In genomic region chrX:28651186-28651585, GRCh38 we compare ENCODE assay signal across 30 cellular contexts.
"Had no signal": no experiment of that assay in that cellular context is flagged by ENCODE, and none has a peak within 500 bp of the region (broad histone marks: within the 10 kb centered on the region; RNA-seq: fewer than 3 reads in every experiment).

No MANE protein-coding gene starts in this region.

- H3K27ac ChIP-seq: left ventricle myocardium inferior, pancreas, prostate gland, skin epidermis, suprapubic skin, thoracic aorta, tibial artery, upper lobe of right lung had no signal

- H3K4me1 ChIP-seq: left ventricle myocardium inferior, pancreas, prostate gland, suprapubic skin, tibial artery, upper lobe of right lung had no signal

- H3K27me3 ChIP-seq: suprapubic skin, tibial artery, upper lobe of right lung had no signal

- DNase-seq: hippocampal formation; kidney glomerular epithelial cell; left cardiac atrium; left ventricle myocardium inferior; mesendoderm; naive B cell; natural killer cell; nephron progenitor cell; pancreas; posterior cingulate gyrus; retina; right cardiac atrium; stimulated activated CD4-positive, alpha-beta T cell treated with anti-CD3 and anti-CD28 coated beads, Interleukin-12 subunit alpha, Interleukin-12 subunit beta, amount 100 ng/mL, for 4 hours; stimulated activated CD4-positive, alpha-beta T cell treated with anti-CD3 and anti-CD28 coated beads, Interleukin-15, amount 100 ng/mL, for 24 hours; stimulated activated CD4-positive, alpha-beta T cell treated with anti-CD3 and anti-CD28 coated beads, Interleukin-2, amount 100 ng/mL, for 24 hours; stimulated activated CD4-positive, alpha-beta T cell treated with anti-CD3 and anti-CD28 coated beads, Interleukin-4, amount 100 ng/mL, for 1 hour; stimulated activated naive CD4-positive, alpha-beta T cell; tibial artery; trophoblast cell; upper lobe of right lung had no signal

- H3K27me3 Mint-ChIP-seq: naive B cell; stimulated activated naive CD8-positive, alpha-beta T cell treated with anti-CD3 and anti-CD28 coated beads, Interleukin-15, Interleukin-2, amounts not matched to agents 100 ng/mL and 50 ng/mL, for 24 hours had no signal

- H3K9me3 ChIP-seq: left ventricle myocardium inferior, pancreas, prostate gland, suprapubic skin, thoracic aorta, tibial artery, upper lobe of right lung had no signal

- H3K4me3 ChIP-seq: left ventricle myocardium inferior, lung, pancreas, prostate gland, skin epidermis, suprapubic skin, thoracic aorta, tibial artery, upper lobe of right lung had no signal

- H3K27ac Mint-ChIP-seq: mesothelial cell of epicardium; naive B cell; natural killer cell; nephron progenitor cell; stimulated activated effector memory CD8-positive, alpha-beta T cell treated with anti-CD3 and anti-CD28 coated beads, Interleukin-12 subunit alpha, Interleukin-12 subunit beta, amount 100 ng/mL, for 72 hours; stimulated activated naive CD8-positive, alpha-beta T cell treated with anti-CD3 and anti-CD28 coated beads, Interleukin-15, Interleukin-2, amounts not matched to agents 100 ng/mL and 50 ng/mL, for 24 hours had no signal

- H3K36me3 ChIP-seq: left ventricle myocardium inferior, pancreas, prostate gland, suprapubic skin, thoracic aorta, tibial artery, upper lobe of right lung had no signal

- FAIRE-seq: keratinocyte, urothelium cell line had no signal

- H3K4me1 Mint-ChIP-seq: mesothelial cell of epicardium; naive B cell; natural killer cell; stimulated activated effector memory CD8-positive, alpha-beta T cell treated with anti-CD3 and anti-CD28 coated beads, Interleukin-12 subunit alpha, Interleukin-12 subunit beta, amount 100 ng/mL, for 72 hours had no signal

- H3K36me3 Mint-ChIP-seq: naive B cell; natural killer cell; stimulated activated effector memory CD8-positive, alpha-beta T cell treated with anti-CD3 and anti-CD28 coated beads, Interleukin-12 subunit alpha, Interleukin-12 subunit beta, amount 100 ng/mL, for 72 hours had no signal

- H3K4me3 Mint-ChIP-seq: mesothelial cell of epicardium; naive B cell; natural killer cell; nephron progenitor cell; stimulated activated effector memory CD8-positive, alpha-beta T cell treated with anti-CD3 and anti-CD28 coated beads, Interleukin-12 subunit alpha, Interleukin-12 subunit beta, amount 100 ng/mL, for 72 hours; stimulated activated naive CD8-positive, alpha-beta T cell treated with anti-CD3 and anti-CD28 coated beads, Interleukin-15, Interleukin-2, amounts not matched to agents 100 ng/mL and 50 ng/mL, for 24 hours had no signal
